23 cellular contexts compared by ENCODE assay signal in genomic region chr5:125189451-125190051, GRCh38.
DNase-seq lines count a peak whose midpoint lies in the region; ATAC-seq and TF ChIP-seq lines count a peak whose summit lies in the region.
"Had no signal": no experiment of that assay in that cellular context is flagged by ENCODE, and none has a peak within 500 bp of the region (broad histone marks: within the 10 kb centered on the region; RNA-seq: fewer than 3 reads in every experiment).

No MANE protein-coding gene starts in this region.

- H3K27ac ChIP-seq in PC-3 (ENCODE audit: low read length): no peak overlapping the region
- H3K27ac ChIP-seq in neural progenitor cell: no peak overlapping the region
- H3K27ac ChIP-seq: esophagus muscularis mucosa, tibial artery had no signal

- H3K4me2 ChIP-seq in PC-3 (ENCODE audit: low read length) (no peak overlapping the region), neural progenitor cell (no peak overlapping the region)

- POLR2A ChIA-PET in PC-3 (lab: Charles Lee; ENCODE audit: unreplicated experiment): interaction anchor here (0.6 kb wide), 1 partner anchor 146 kb away, joined by 3 read pairs; no protein-coding TSS in a partner anchor

- H3K4me1 ChIP-seq in PC-3 (ENCODE audit: insufficient read depth, low read length): peaks cover 10% of the 10 kb centered on the region
- peaks cover 19% of the 10 kb centered on the region for H3K4me1 ChIP-seq in neural progenitor cell
- H3K4me1 ChIP-seq: tibial artery had no signal

- H3K27me3 Mint-ChIP-seq in neural progenitor cell (ENCODE audit: insufficient read depth, low read depth): peaks cover 2% of the 10 kb centered on the region
- H3K27me3 Mint-ChIP-seq: activated CD8-positive, alpha-beta memory T cell treated with anti-CD3 and anti-CD28 coated beads, Interleukin-2, amount 10 ng/mL, durations not matched to agents 7 days and 5 days; activated naive CD8-positive, alpha-beta T cell treated with anti-CD3 and anti-CD28 coated beads, Interleukin-2, amount 50 U/mL, for 24 hours had no signal

- no peaks in the 10 kb centered on the region for H3K36me3 Mint-ChIP-seq in neural progenitor cell
- H3K36me3 Mint-ChIP-seq: activated CD8-positive, alpha-beta memory T cell treated with anti-CD3 and anti-CD28 coated beads, Interleukin-2, amount 10 ng/mL, durations not matched to agents 7 days and 5 days had no signal

- DNase-seq in DMS53 (lab: John Stamatoyannopoulos, UW) (peak; percentile 30), DMS53 treated with DMSO at 0.1 percent for 48 hours (lab: John Stamatoyannopoulos, UW; ENCODE audit: unreplicated experiment) (no peak), PC-3 (peak; percentile 19), fibroblast of gingiva (ENCODE audit: low read depth) (peak; percentile 45), neural progenitor cell (ENCODE audit: low spot score) (no peak)
- DNase-seq in activated CD4-positive, alpha-beta T cell treated with anti-CD3 and anti-CD28 coated beads, Interleukin-2, amount 50 U/mL, for 1 hour: no peak
- no peak for DNase-seq in stimulated activated CD4-positive, alpha-beta T cell treated with anti-CD3 and anti-CD28 coated beads, Interleukin-4, amount 100 ng/mL, for 4 hours
- DNase-seq: 8988T; activated CD8-positive, alpha-beta memory T cell treated with anti-CD3 and anti-CD28 coated beads, Interleukin-2, amount 10 ng/mL, durations not matched to agents 7 days and 5 days; activated naive CD8-positive, alpha-beta T cell treated with anti-CD3 and anti-CD28 coated beads, Interleukin-2, amount 50 U/mL, for 24 hours; caudate nucleus; hypothalamus; MV-4-11; NCI-H2081 treated with DMSO at 0.1 percent for 48 hours; NCI-H526; stimulated activated CD4-positive, alpha-beta T cell treated with anti-CD3 and anti-CD28 coated beads, Interleukin-15, amount 100 ng/mL, for 24 hours; stimulated activated naive CD4-positive, alpha-beta T cell; T-helper 9 cell; tibial artery had no signal

- CTCF ChIA-PET in PC-3 (lab: Charles Lee): no interaction called here

- no peak for TF ChIP-seq CTCF in PC-3 (conservative IDR thresholded peaks at IDR 0.05; ENCODE audit: low read depth, low read length)
- no peak for TF ChIP-seq CTCF in neural progenitor cell (IDR thresholded peaks at IDR 0.05)

- H3K9ac ChIP-seq in PC-3 (ENCODE audit: low read length) (no peak overlapping the region), neural progenitor cell (no peak overlapping the region)

- H3K79me2 ChIP-seq in PC-3 (ENCODE audit: low read length) (no peaks in the 10 kb centered on the region), neural progenitor cell (ENCODE audit: low read depth) (no peaks in the 10 kb centered on the region)

- no peaks in the 10 kb centered on the region for H3K9me3 ChIP-seq in PC-3 (ENCODE audit: low read length)
- no peaks in the 10 kb centered on the region for H3K9me3 ChIP-seq in neural progenitor cell (ENCODE audit: low read depth)
- H3K9me3 ChIP-seq: esophagus muscularis mucosa, tibial artery had no signal

- H3F3A ChIP-seq in PC-3 (ENCODE audit: low read length, unreplicated experiment) (no peaks in the 10 kb centered on the region), neural progenitor cell (ENCODE audit: low read depth) (no peaks in the 10 kb centered on the region)

- no peaks in the 10 kb centered on the region for H4K20me1 ChIP-seq in PC-3 (ENCODE audit: low read length)
- H4K20me1 ChIP-seq in neural progenitor cell (ENCODE audit: low read depth): no peaks in the 10 kb centered on the region

- H3K4me1 Mint-ChIP-seq in neural progenitor cell: peaks cover 52% of the 10 kb centered on the region
- H3K4me1 Mint-ChIP-seq: activated CD8-positive, alpha-beta memory T cell treated with anti-CD3 and anti-CD28 coated beads, Interleukin-2, amount 10 ng/mL, durations not matched to agents 7 days and 5 days; activated naive CD8-positive, alpha-beta T cell treated with anti-CD3 and anti-CD28 coated beads, Interleukin-2, amount 50 U/mL, for 24 hours had no signal

- H3K27me3 ChIP-seq in PC-3 (ENCODE audit: low read length): no peaks in the 10 kb centered on the region
- H3K27me3 ChIP-seq in neural progenitor cell: no peaks in the 10 kb centered on the region
- H3K27me3 ChIP-seq: esophagus muscularis mucosa, tibial artery had no signal

- intact Hi-C loops in PC-3 (cut with micrococcal nuclease): loop anchor here (10.0 kb wide), 1 partner anchor 85 kb away; no protein-coding TSS in a partner anchor

- ATAC-seq in PC-3: no peak
- no peak for ATAC-seq in GM18519 (IDR thresholded peaks at IDR 0.05; ENCODE audit: low FRiP score, unreplicated experiment)
- ATAC-seq: activated CD4-positive, CD25-positive, alpha-beta regulatory T cell treated with anti-CD3 and anti-CD28 coated beads, Interleukin-2, amount 50 U/mL, for 24 hours; activated CD8-positive, alpha-beta memory T cell treated with anti-CD3 and anti-CD28 coated beads, Interleukin-2, amount 10 ng/mL, durations not matched to agents 7 days and 5 days; activated naive CD8-positive, alpha-beta T cell treated with anti-CD3 and anti-CD28 coated beads, Interleukin-2, amount 50 U/mL, for 24 hours had no signal

- H3K4me3 Mint-ChIP-seq in neural progenitor cell: no peak overlapping the region
- H3K4me3 Mint-ChIP-seq: activated CD8-positive, alpha-beta memory T cell treated with anti-CD3 and anti-CD28 coated beads, Interleukin-2, amount 10 ng/mL, durations not matched to agents 7 days and 5 days; activated naive CD8-positive, alpha-beta T cell treated with anti-CD3 and anti-CD28 coated beads, Interleukin-2, amount 50 U/mL, for 24 hours had no signal

- BruUV-seq in PC-3 (replicated peaks; lab: Mats Ljungman, UMichigan): no TSS peak

- no peaks in the 10 kb centered on the region for H3K9me2 ChIP-seq in PC-3 (replicated peaks; ENCODE audit: low read length)

- H3K27ac Mint-ChIP-seq in neural progenitor cell: peak overlapping the region; percentile 44
- H3K27ac Mint-ChIP-seq: activated CD8-positive, alpha-beta memory T cell treated with anti-CD3 and anti-CD28 coated beads, Interleukin-2, amount 10 ng/mL, durations not matched to agents 7 days and 5 days; activated naive CD8-positive, alpha-beta T cell treated with anti-CD3 and anti-CD28 coated beads, Interleukin-2, amount 50 U/mL, for 24 hours; activated T-helper 2 cell treated with anti-CD3 and anti-CD28 coated beads, Interferon-gamma antibody, Interleukin-2, Interleukin-4, amounts not matched to agents 10 μg/mL and 5 μg/mL and 100 μg/mL, durations not matched to agents 14 hours and 24 hours and 36 hours had no signal

- no peak overlapping the region for H3K4me3 ChIP-seq in PC-3 (ENCODE audit: low read length)
- no peak overlapping the region for H3K4me3 ChIP-seq in neural progenitor cell
- H3K4me3 ChIP-seq: esophagus muscularis mucosa, tibial artery had no signal

- H3K36me3 ChIP-seq in PC-3 (ENCODE audit: low read depth, low read length) (no peaks in the 10 kb centered on the region), neural progenitor cell (no peaks in the 10 kb centered on the region)
- H3K36me3 ChIP-seq: esophagus muscularis mucosa, tibial artery had no signal

- H3K9me3 Mint-ChIP-seq in neural progenitor cell: no peaks in the 10 kb centered on the region
- H3K9me3 Mint-ChIP-seq: activated T-helper 2 cell treated with anti-CD3 and anti-CD28 coated beads, Interferon-gamma antibody, Interleukin-2, Interleukin-4, amounts not matched to agents 10 μg/mL and 5 μg/mL and 100 μg/mL, durations not matched to agents 14 hours and 24 hours and 36 hours had no signal

- no peak overlapping the region for H2AFZ ChIP-seq in PC-3 (ENCODE audit: low read length)
- H2AFZ ChIP-seq in neural progenitor cell (replicated peaks): no peak overlapping the region

Comparison
In these comparisons a context has a peak if more than half of its experiments do, and no peak if none do; other contexts are left out.
1. DNase-seq: peak in DMS53 (single experiment), PC-3 (single experiment) and fibroblast of gingiva (single experiment); none in DMS53 treated with DMSO at 0.1 percent for 48 hours (single experiment), neural progenitor cell (single experiment), activated CD4-positive, alpha-beta T cell treated with anti-CD3 and anti-CD28 coated beads, Interleukin-2, amount 50 U/mL, for 1 hour (single experiment) and stimulated activated CD4-positive, alpha-beta T cell treated with anti-CD3 and anti-CD28 coated beads, Interleukin-4, amount 100 ng/mL, for 4 hours (0 of 2).